Comparison of ENCODE assay signal across 7 cellular contexts in genomic region chr1:203234901-203235300, GRCh38. TPM values are rescaled to one million over a fixed set of nuclear protein-coding genes. Genes with fewer than 3 reads are reported as not detected.
"Had no signal": no experiment of that assay in that cellular context is flagged by ENCODE, and none has a peak within 500 bp of the region (broad histone marks: within the 10 kb centered on the region; RNA-seq: fewer than 3 reads in every experiment).

No MANE protein-coding gene starts in this region.

RNA-seq across cellular contexts. Expression of gene CHIT1, which starts 5.4 kb away (rescaled TPM):
- total RNA-seq: GM23248, H1, H4, H7, H9, HFFc6 had no signal
- polyA plus RNA-seq: GM23248, H1 had no signal

RNA-seq across cellular contexts. Expression of gene CHI3L1, which starts 48.4 kb away (rescaled TPM):
- total RNA-seq: H1, H4, H9, HFFc6 had no signal
- polyA plus RNA-seq: GM23338 had no signal

RNA-seq across cellular contexts. Expression of gene MYBPH, which starts 59.3 kb away (rescaled TPM):
- total RNA-seq: GM23338, H1, H4, H7, H9, HFFc6 had no signal
- polyA plus RNA-seq: GM23338, H1 had no signal
